8 cellular contexts compared by ENCODE assay signal in genomic region chr1:23916209-23917131, GRCh38. TPM values are rescaled to one million over a fixed set of nuclear protein-coding genes. Genes with fewer than 3 reads are reported as not detected.
A peak's percentile ranks its signal among the peaks of the same experiment; 100 is the strongest.
DNase-seq lines count a peak whose midpoint lies in the region; ATAC-seq and TF ChIP-seq lines count a peak whose summit lies in the region.

No MANE protein-coding gene starts in this region.

- peak; percentile 76 for TF ChIP-seq CTCF in KMS-11 (conservative IDR thresholded peaks at IDR 0.05; ENCODE audit: low read depth, low read length)
- peak; percentile 62 for TF ChIP-seq CTCF in SK-N-SH (IDR thresholded peaks at IDR 0.05)
- peak; percentile 30 to 69 (median 61) for TF ChIP-seq CTCF in ascending aorta (IDR thresholded peaks at IDR 0.05)

- H4K20me1 ChIP-seq in KMS-11 (ENCODE audit: insufficient read depth) (no peaks in the 10 kb centered on the region), SK-N-SH (ENCODE audit: insufficient read depth) (no peaks in the 10 kb centered on the region)

- H3K27ac ChIP-seq in CD4-positive, alpha-beta memory T cell (ENCODE audit: low read depth, low read length): no peak overlapping the region
- H3K27ac ChIP-seq in KMS-11: no peak overlapping the region
- no peak overlapping the region for H3K27ac ChIP-seq in SK-N-SH (ENCODE audit: low read depth in 2 of 2, low read length in 1 of 2)
- H3K27ac ChIP-seq in ascending aorta: no peak overlapping the region
- H3K27ac ChIP-seq in iPS DF 6.9 (ENCODE audit: low read length): no peak overlapping the region

- H3K4me1 ChIP-seq in CD4-positive, alpha-beta memory T cell (ENCODE audit: insufficient read depth, low read length): peaks cover 17% of the 10 kb centered on the region
- peaks cover 51% of the 10 kb centered on the region for H3K4me1 ChIP-seq in KMS-11 (ENCODE audit: low read depth, poor library complexity, severe bottlenecking)
- H3K4me1 ChIP-seq in SK-N-SH (ENCODE audit: control insufficient read depth in 1 of 2, insufficient read depth in 2 of 2, low read depth in 1 of 2, low read length in 1 of 2): peaks cover 0 to 6% of the 10 kb centered on the region in 2 experiments; a peak in 1 of 4 replicates
- peaks cover 0 to 17% of the 10 kb centered on the region in 2 donors for H3K4me1 ChIP-seq in ascending aorta
- H3K4me1 ChIP-seq in iPS DF 6.9 (ENCODE audit: control insufficient read depth, insufficient read depth, low read length): no peaks in the 10 kb centered on the region; the same call in 1 of the 2 replicates

- H3K4me3 ChIP-seq in CD4-positive, alpha-beta memory T cell (ENCODE audit: low read length in 2 of 2): no peak overlapping the region
- no peak overlapping the region for H3K4me3 ChIP-seq in KMS-11 (IDR thresholded peaks at IDR 0.05; ENCODE audit: insufficient read depth, low read depth, low read length)
- no peak overlapping the region for H3K4me3 ChIP-seq in SK-N-SH (ENCODE audit: low read depth in 2 of 2, low read length in 1 of 2)
- no peak overlapping the region for H3K4me3 ChIP-seq in ascending aorta
- H3K4me3 ChIP-seq in iPS DF 6.9 (ENCODE audit: low read length): no peak overlapping the region

- peak; percentile 93 for TF ChIP-seq RAD21 in SK-N-SH (IDR thresholded peaks at IDR 0.05; ENCODE audit: low read length)

- H3F3A ChIP-seq in SK-N-SH (replicated peaks; ENCODE audit: insufficient read depth): no peaks in the 10 kb centered on the region

- no peak overlapping the region for H3K4me3 Mint-ChIP-seq in CD4-positive, alpha-beta memory T cell

- H3K27ac Mint-ChIP-seq in CD4-positive, alpha-beta memory T cell: peak overlapping the region in 1 of 7 donors; percentile 53

- no peaks in the 10 kb centered on the region for H3K9me3 Mint-ChIP-seq in CD4-positive, alpha-beta memory T cell

- peak overlapping the region; percentile 55; the same call in 1 of the 2 replicates for H2AFZ ChIP-seq in KMS-11 (ENCODE audit: low read depth)
- no peak overlapping the region for H2AFZ ChIP-seq in SK-N-SH (ENCODE audit: low read depth)

- WGBS in SK-N-SH (ENCODE audit: low lambda C conversion rate): 67% methylated on average over 10 of the region's 12 CpGs
- WGBS in iPS DF 6.9 (ENCODE audit: insufficient coverage, insufficient read length): 100% methylated on average over 2 of the region's 12 CpGs

- POLR2A ChIA-PET in CD4-positive, alpha-beta memory T cell (lab: Charles Lee; ENCODE audit: partially characterized antibody): interaction anchor here (0.7 to 1.0 kb wide), 2 partner anchors 106 to 145 kb away, joined by 3 to 4 read pairs; no protein-coding TSS in a partner anchor
- POLR2A ChIA-PET in SK-N-SH (lab: Yijun Ruan, JAX): interaction anchor here (1.0 to 1.5 kb wide), 5 partner anchors 92 to 358 kb away, joined by 3 to 7 read pairs (median 4); partner anchors contain the start of genes GALE, HMGCL and PITHD1

- no peaks in the 10 kb centered on the region for H3K79me2 ChIP-seq in KMS-11 (ENCODE audit: insufficient read depth, low read depth)
- no peaks in the 10 kb centered on the region for H3K79me2 ChIP-seq in SK-N-SH (ENCODE audit: insufficient read depth)

- CTCF ChIA-PET in CD4-positive, alpha-beta memory T cell (lab: Charles Lee; ENCODE audit: partially characterized antibody): interaction anchor here (1.2 to 2.0 kb wide), 4 partner anchors 105 to 145 kb away, joined by 3 to 14 read pairs (median 8); no protein-coding TSS in a partner anchor
- CTCF ChIA-PET in SK-N-SH (lab: Yijun Ruan, JAX): interaction anchor here (0.6 to 2.6 kb wide), 50 partner anchors 8 to 419 kb away, joined by 3 to 41 read pairs (median 6); partner anchors contain the start of genes ELOA, GALE, HMGCL and LYPLA2

- peak; percentile 54 for ATAC-seq in GM19397 (IDR thresholded peaks at IDR 0.05; ENCODE audit: unreplicated experiment)

- no peak for TF ChIP-seq EP300 in SK-N-SH (IDR thresholded peaks at IDR 0.05; ENCODE audit: borderline replicate concordance in 1 of 2, low read depth in 1 of 2, low read length in 1 of 2)

- H3K36me3 Mint-ChIP-seq in CD4-positive, alpha-beta memory T cell: no peaks in the 10 kb centered on the region

- H3K9ac ChIP-seq in KMS-11 (no peak overlapping the region; the same call in 1 of the 2 replicates), SK-N-SH (no peak overlapping the region)

- no peaks in the 10 kb centered on the region for H3K9me2 ChIP-seq in SK-N-SH

- H3K27me3 Mint-ChIP-seq in CD4-positive, alpha-beta memory T cell: peaks cover 0 to 1% of the 10 kb centered on the region in 2 donors

- peak; percentile 14 to 46 (median 22) for DNase-seq in CD4-positive, alpha-beta memory T cell
- DNase-seq in SK-N-SH (peak; percentile 85), ascending aorta (ENCODE audit: low spot score in 2 of 2) (peak; percentile 15 to 78), iPS DF 6.9 (ENCODE audit: low read depth, low spot score) (peak; percentile 74), mesenteric fat pad (ENCODE audit: low spot score) (no peak)
- peak; percentile 28 for DNase-seq in stimulated activated CD4-positive, alpha-beta T cell treated with anti-CD3 and anti-CD28 coated beads, Interleukin-12 subunit alpha, Interleukin-12 subunit beta, amount 100 ng/mL, for 4 hours

- no peaks in the 10 kb centered on the region for H3K36me3 ChIP-seq in CD4-positive, alpha-beta memory T cell (ENCODE audit: insufficient read depth, low read length)
- H3K36me3 ChIP-seq in KMS-11 (ENCODE audit: insufficient read depth) (no peaks in the 10 kb centered on the region), SK-N-SH (replicated peaks in 1 of 2; ENCODE audit: control insufficient read depth in 1 of 2, insufficient read depth in 2 of 2, low read length in 1 of 2) (no peaks in the 10 kb centered on the region), ascending aorta (no peaks in the 10 kb centered on the region), iPS DF 6.9 (ENCODE audit: control insufficient read depth, insufficient read depth, low read length) (no peaks in the 10 kb centered on the region)

- no peaks in the 10 kb centered on the region for H3K9me3 ChIP-seq in CD4-positive, alpha-beta memory T cell (ENCODE audit: control insufficient read depth in 1 of 2, low read length in 2 of 2)
- no peaks in the 10 kb centered on the region for H3K9me3 ChIP-seq in SK-N-SH
- no peaks in the 10 kb centered on the region for H3K9me3 ChIP-seq in ascending aorta
- H3K9me3 ChIP-seq in iPS DF 6.9 (ENCODE audit: control insufficient read depth, insufficient read depth, low read length): no peaks in the 10 kb centered on the region

- H3K27me3 ChIP-seq in CD4-positive, alpha-beta memory T cell (ENCODE audit: insufficient read depth, low read length): no peaks in the 10 kb centered on the region
- H3K27me3 ChIP-seq in KMS-11 (ENCODE audit: insufficient read depth, low read depth): no peaks in the 10 kb centered on the region
- no peaks in the 10 kb centered on the region for H3K27me3 ChIP-seq in SK-N-SH (ENCODE audit: insufficient read depth)
- no peaks in the 10 kb centered on the region for H3K27me3 ChIP-seq in ascending aorta
- H3K27me3 ChIP-seq in iPS DF 6.9 (ENCODE audit: control insufficient read depth, insufficient read depth, low read length): no peaks in the 10 kb centered on the region

- H3K4me1 Mint-ChIP-seq in CD4-positive, alpha-beta memory T cell: peaks cover 6 to 26% (median 16%) of the 10 kb centered on the region in 4 donors

- H3K4me2 ChIP-seq in KMS-11 (peak overlapping the region; percentile 5; the same call in 1 of the 2 replicates), SK-N-SH (no peak overlapping the region)

- intact Hi-C loops in CD4-positive, alpha-beta memory T cell (cut with micrococcal nuclease): loop anchor here (1.0 kb wide), 2 partner anchors 107 to 144 kb away; no protein-coding TSS in a partner anchor
- intact Hi-C loops in ascending aorta (cut with DNase I): loop anchor here (2.0 to 10.0 kb wide), 3 partner anchors 52 to 144 kb away; partner anchors contain the start of gene FUCA1

TF ChIP-seq in SK-N-SH, 30 proteins besides CTCF, POLR2A, EP300 and RAD21:
- TF ChIP-seq TCF12 (IDR thresholded peaks at IDR 0.05) (no peak), SMC3 (IDR thresholded peaks at IDR 0.05; ENCODE audit: low read depth, low read length) (peak; percentile 71)

RNA-seq across cellular contexts. Expression of gene CNR2, which starts 3.3 kb away (rescaled TPM):
- not detected for total RNA-seq in CD4-positive, alpha-beta memory T cell
- under 1 TPM in 1 of 2 donors, not detected in 1; 0.36 TPM for polyA plus RNA-seq in CD4-positive, alpha-beta memory T cell
- not detected in 2 replicates for polyA plus RNA-seq in SK-N-SH (2012; rRNA removed)
- polyA plus RNA-seq in SK-N-SH (2012; cell fraction: cytosol; rRNA removed): not detected in 2 replicates
- 0.01 TPM in 1 of 2 replicates, not detected in the other for polyA plus RNA-seq in SK-N-SH (2012; cell fraction: nucleus; rRNA removed)
- total RNA-seq in ascending aorta (not detected), mesenteric fat pad (not detected)

RNA-seq across cellular contexts. Expression of gene PNRC2, which starts 43.2 kb away (rescaled TPM):
- 100 to 1,000 TPM; 156 to 160 TPM for total RNA-seq in CD4-positive, alpha-beta memory T cell
- 100 to 1,000 TPM; 127 to 140 TPM for polyA plus RNA-seq in CD4-positive, alpha-beta memory T cell
- 43.8 and 55.2 TPM in 2 replicates for polyA plus RNA-seq in SK-N-SH (2012; rRNA removed)
- polyA plus RNA-seq in SK-N-SH (2012; cell fraction: cytosol; rRNA removed): 54.6 and 58.1 TPM in 2 replicates
- polyA plus RNA-seq in SK-N-SH (2012; cell fraction: nucleus; rRNA removed): 46.8 and 46.9 TPM in 2 replicates
- total RNA-seq in ascending aorta: 62.7 TPM
- total RNA-seq in mesenteric fat pad: 94.5 TPM

RNA-seq across cellular contexts. Expression of gene FUCA1, which starts 48.4 kb away (rescaled TPM):
- total RNA-seq in CD4-positive, alpha-beta memory T cell: 10 to 100 TPM; 32.7 to 35.0 TPM
- polyA plus RNA-seq in CD4-positive, alpha-beta memory T cell: 10 to 100 TPM; 15.8 to 17.3 TPM
- 31.9 and 35.2 TPM in 2 replicates for polyA plus RNA-seq in SK-N-SH (2012; rRNA removed)
- 40.6 and 41.0 TPM in 2 replicates for polyA plus RNA-seq in SK-N-SH (2012; cell fraction: cytosol; rRNA removed)
- polyA plus RNA-seq in SK-N-SH (2012; cell fraction: nucleus; rRNA removed): 16.1 and 29.8 TPM in 2 replicates
- total RNA-seq in ascending aorta (11.1 TPM), mesenteric fat pad (40.6 TPM)
